In genomic region chr15:50556642-50557371, GRCh38 we compare ENCODE assay signal across 19 cellular contexts. TPM values are rescaled to one million over a fixed set of nuclear protein-coding genes. Genes with fewer than 3 reads are reported as not detected.
"Had no signal": no experiment of that assay in that cellular context is flagged by ENCODE, and none has a peak within 500 bp of the region (broad histone marks: within the 10 kb centered on the region; RNA-seq: fewer than 3 reads in every experiment).

No MANE protein-coding gene starts in this region.

- H3K27ac ChIP-seq: breast epithelium, lower lobe of right lung, neutrophil, transverse colon had no signal

- DNase-seq: activated CD4-positive, CD25-positive, alpha-beta regulatory T cell treated with anti-CD3 and anti-CD28 coated beads, Interleukin-2, amount 50 U/mL, for 72 hours; activated naive CD4-positive, alpha-beta T cell treated with anti-CD3 and anti-CD28 coated beads for 36 hours; activated T-cell treated with anti-CD3 and anti-CD28 coated beads, Interleukin-2, amount 50 U/mL, for 1 hour; aorta; dermis blood vessel endothelial cell; erythroblast; hypothalamus; left cardiac atrium; lower lobe of right lung; posterior cingulate gyrus; stimulated activated CD4-positive, alpha-beta T cell treated with anti-CD3 and anti-CD28 coated beads, Interleukin-15, amount 100 ng/mL, for 24 hours; stimulated activated CD4-positive, alpha-beta T cell treated with anti-CD3 and anti-CD28 coated beads, Interleukin-4, amount 100 ng/mL, for 24 hours; transverse colon had no signal

- H3K4me1 Mint-ChIP-seq: mesothelial cell of epicardium had no signal

- H3K27me3 ChIP-seq: breast epithelium, neutrophil, transverse colon had no signal

- H3K4me1 ChIP-seq: breast epithelium, lower lobe of right lung, transverse colon had no signal

- H3K36me3 ChIP-seq: breast epithelium had no signal

- H3K9me3 ChIP-seq: breast epithelium, lower lobe of right lung, neutrophil, transverse colon had no signal

- ATAC-seq: left cardiac atrium, lower lobe of right lung had no signal

- H3K27ac Mint-ChIP-seq: activated naive CD4-positive, alpha-beta T cell treated with anti-CD3 and anti-CD28 coated beads for 36 hours; mesothelial cell of epicardium had no signal

- H3K4me3 ChIP-seq: breast epithelium, lower lobe of right lung, transverse colon had no signal

- H3K4me3 Mint-ChIP-seq: activated naive CD4-positive, alpha-beta T cell treated with anti-CD3 and anti-CD28 coated beads for 36 hours; mesothelial cell of epicardium had no signal

- H3K9me3 Mint-ChIP-seq: activated naive CD4-positive, alpha-beta T cell treated with anti-CD3 and anti-CD28 coated beads for 36 hours had no signal

RNA-seq across cellular contexts. Expression of gene USP50, which starts 10.3 kb away (rescaled TPM):
- total RNA-seq: activated naive CD4-positive, alpha-beta T cell treated with anti-CD3 and anti-CD28 coated beads for 36 hours; dermis blood vessel endothelial cell; lower lobe of right lung; myocyte; skeletal muscle tissue; subcutaneous adipose tissue; transverse colon had no signal
- polyA plus RNA-seq: aorta had no signal
